ENCODE assay signal across 1 cellular context in genomic region chr21:41605934-41606285, GRCh38.
TF ChIP-seq lines count a peak whose summit lies in the region.

No MANE protein-coding gene starts in this region.

TF ChIP-seq in HepG2, 621 proteins besides CTCF, POLR2A, EP300 and RAD21 (continued from another document):
- TF ChIP-seq JUND (CRISPR knock-in tag; IDR thresholded peaks at IDR 0.05) = 0 out of 2 replicates have a peak, but pooled peaks have one; percentile 6
- TF ChIP-seq ZNF629 (CRISPR knock-in tag; conservative IDR thresholded peaks at IDR 0.05) = no peak
- TF ChIP-seq MYC (CRISPR knock-in tag; IDR thresholded peaks at IDR 0.05; ENCODE audit: borderline replicate concordance) = 0 out of 2 replicates have a peak, but pooled peaks have one; percentile 0
- no peak for TF ChIP-seq KDM4B (CRISPR knock-in tag; IDR thresholded peaks at IDR 0.05)
- no peak for TF ChIP-seq PHF8 (CRISPR knock-in tag; IDR thresholded peaks at IDR 0.05)
- no peak for TF ChIP-seq SNAPC4 (CRISPR knock-in tag; IDR thresholded peaks at IDR 0.05)
- TF ChIP-seq ZNF282 (IDR thresholded peaks at IDR 0.05; ENCODE audit: partially characterized antibody) = no peak
- no peak for TF ChIP-seq ZNF251 (CRISPR knock-in tag; IDR thresholded peaks at IDR 0.05)
- no peak for TF ChIP-seq TRIM22 (IDR thresholded peaks at IDR 0.05)
- no peak for TF ChIP-seq PRDM10 (CRISPR knock-in tag; IDR thresholded peaks at IDR 0.05; ENCODE audit: low read depth)
- TF ChIP-seq ZNF788 (CRISPR knock-in tag; IDR thresholded peaks at IDR 0.05; ENCODE audit: borderline replicate concordance) = no peak
- TF ChIP-seq RFXAP (CRISPR knock-in tag; IDR thresholded peaks at IDR 0.05; ENCODE audit: borderline replicate concordance) = no peak; the same call in 1 of the 2 replicates
- no peak; the same call in 1 of the 2 replicates for TF ChIP-seq ZNF503 (CRISPR knock-in tag; IDR thresholded peaks at IDR 0.05)
TF ChIP-seq in HepG2: peak in this region for 21.
